ENCODE assay signal across 15 cellular contexts in genomic region chr19:28463493-28464053, GRCh38.
A peak's percentile ranks its signal among the peaks of the same experiment; 100 is the strongest.
DNase-seq lines count a peak whose midpoint lies in the region; ATAC-seq lines count a peak whose summit lies in the region.
"Had no signal": no experiment of that assay in that cellular context is flagged by ENCODE, and none has a peak within 500 bp of the region (broad histone marks: within the 10 kb centered on the region; RNA-seq: fewer than 3 reads in every experiment).

No MANE protein-coding gene starts in this region.

- H3K27me3 Mint-ChIP-seq in T-helper 1 cell treated with Interleukin-12 subunit alpha and Interleukin-12 subunit beta and Interleukin-4 antibody, amounts not matched to agents 30 μg/mL and 1 μg/mL, for 36 hours (ENCODE audit: low read depth) = no peaks in the 10 kb centered on the region
- H3K27me3 Mint-ChIP-seq in dendritic cell treated with granulocyte-macrophage colony-stimulating factor and Interleukin-4, amounts not matched to agents 40 ng/mL and 50 ng/mL, for 4 days = peaks cover 10% of the 10 kb centered on the region
- H3K27me3 Mint-ChIP-seq: CD8-positive, alpha-beta memory T cell had no signal

- no peak overlapping the region for H2AFZ ChIP-seq in neuronal stem cell (ENCODE audit: low read length)
- H2AFZ ChIP-seq: GM23338 had no signal

- H3K36me3 ChIP-seq in neuronal stem cell (replicated peaks in 1 of 2; ENCODE audit: control insufficient read depth in 2 of 2, insufficient read depth in 2 of 2, low read length in 2 of 2) (no peaks in the 10 kb centered on the region), aorta (ENCODE audit: control insufficient read depth in 1 of 2, insufficient read depth in 2 of 2, low read length in 1 of 2) (no peaks in the 10 kb centered on the region)
- H3K36me3 ChIP-seq: BLaER1 had no signal

- no peak overlapping the region for H2BK120ac ChIP-seq in neuronal stem cell (ENCODE audit: low read depth, low read length)

- intact Hi-C loops in dendritic cell treated with granulocyte-macrophage colony-stimulating factor and Interleukin-4, amounts not matched to agents 40 ng/mL and 50 ng/mL, for 4 days (cut with micrococcal nuclease) = no loop called here
- intact Hi-C loops in aorta (cut with DNase I) = loop anchor here in 1 of 2 donors (10.0 kb wide), 1 partner anchor 411 kb away; no protein-coding TSS in a partner anchor

- H3K14ac ChIP-seq in neuronal stem cell (ENCODE audit: low read length) = no peak overlapping the region

- H2BK5ac ChIP-seq in neuronal stem cell (ENCODE audit: low read length) = no peak overlapping the region

- H2AK5ac ChIP-seq in neuronal stem cell (ENCODE audit: low read depth, low read length) = no peak overlapping the region

- H3K23ac ChIP-seq in neuronal stem cell (ENCODE audit: low read depth, low read length, poor library complexity) = no peak overlapping the region

- H3K4me1 Mint-ChIP-seq in T-helper 1 cell treated with Interleukin-12 subunit alpha and Interleukin-12 subunit beta and Interleukin-4 antibody, amounts not matched to agents 30 μg/mL and 1 μg/mL, for 36 hours (ENCODE audit: low read depth) = peaks cover 67% of the 10 kb centered on the region
- H3K4me1 Mint-ChIP-seq in dendritic cell treated with granulocyte-macrophage colony-stimulating factor and Interleukin-4, amounts not matched to agents 40 ng/mL and 50 ng/mL, for 4 days (ENCODE audit: low read depth) = peaks cover 54% of the 10 kb centered on the region

- H3K27ac Mint-ChIP-seq in T-helper 1 cell treated with Interleukin-12 subunit alpha and Interleukin-12 subunit beta and Interleukin-4 antibody, amounts not matched to agents 30 μg/mL and 1 μg/mL, for 36 hours = peak overlapping the region; percentile 57
- peak overlapping the region; percentile 0 for H3K27ac Mint-ChIP-seq in dendritic cell treated with granulocyte-macrophage colony-stimulating factor and Interleukin-4, amounts not matched to agents 40 ng/mL and 50 ng/mL, for 4 days
- H3K27ac Mint-ChIP-seq: CD8-positive, alpha-beta memory T cell; GM23338; H9 had no signal

- H3K4me1 ChIP-seq in neuronal stem cell (ENCODE audit: control insufficient read depth in 2 of 2, insufficient read depth in 1 of 2, low read depth in 1 of 2, low read length in 2 of 2) (peaks cover 0 to 5% of the 10 kb centered on the region in 2 donors), aorta (ENCODE audit: control insufficient read depth in 1 of 2, insufficient read depth in 2 of 2, low read length in 2 of 2) (no peaks in the 10 kb centered on the region)
- H3K4me1 ChIP-seq: Caco-2 had no signal

- H4K91ac ChIP-seq in neuronal stem cell (ENCODE audit: low read depth, low read length, poor library complexity) = no peak overlapping the region

- no peak overlapping the region for H2BK15ac ChIP-seq in neuronal stem cell (ENCODE audit: low read length)

- no peak overlapping the region for H3K27ac ChIP-seq in neuronal stem cell (replicated peaks; ENCODE audit: low read length)
- no peak overlapping the region for H3K27ac ChIP-seq in aorta (ENCODE audit: low read depth in 1 of 2, low read length in 2 of 2)
- H3K27ac ChIP-seq: BLaER1 had no signal

- no peaks in the 10 kb centered on the region for H3K79me1 ChIP-seq in neuronal stem cell (ENCODE audit: low read depth, low read length)

- DNase-seq in T-helper 1 cell = no peak
- no peak for DNase-seq in neuronal stem cell (ENCODE audit: low spot score)
- DNase-seq in aorta = no peak
- DNase-seq in dermis blood vessel endothelial cell = no peak
- DNase-seq: 8988T; AML-193; Caco-2; CD8-positive, alpha-beta memory T cell; H9 had no signal

- H3K27me3 ChIP-seq in neuronal stem cell (ENCODE audit: control insufficient read depth in 3 of 3, insufficient read depth in 3 of 3, low read depth in 1 of 3, low read length in 3 of 3) (no peaks in the 10 kb centered on the region), aorta (ENCODE audit: control insufficient read depth in 1 of 2, insufficient read depth in 2 of 2, low read length in 1 of 2) (no peaks in the 10 kb centered on the region)
- H3K27me3 ChIP-seq: BLaER1 had no signal

- no peak overlapping the region for H4K8ac ChIP-seq in neuronal stem cell (ENCODE audit: low read depth, low read length)

- peak overlapping the region; percentile 11 for H3K18ac ChIP-seq in neuronal stem cell (ENCODE audit: low read length)

- H3K4me3 ChIP-seq in neuronal stem cell (ENCODE audit: low read length in 2 of 2) (no peak overlapping the region), aorta (ENCODE audit: low read length in 2 of 2) (no peak overlapping the region)
- H3K4me3 ChIP-seq: BLaER1, GM23338 had no signal

- H3K4me2 ChIP-seq in neuronal stem cell (ENCODE audit: insufficient read depth, low read length, poor library complexity, severe bottlenecking) = no peak overlapping the region
- H3K4me2 ChIP-seq: BLaER1, GM23338 had no signal

- no peaks in the 10 kb centered on the region for H3K36me3 Mint-ChIP-seq in T-helper 1 cell treated with Interleukin-12 subunit alpha and Interleukin-12 subunit beta and Interleukin-4 antibody, amounts not matched to agents 30 μg/mL and 1 μg/mL, for 36 hours (ENCODE audit: low read depth)
- H3K36me3 Mint-ChIP-seq in dendritic cell treated with granulocyte-macrophage colony-stimulating factor and Interleukin-4, amounts not matched to agents 40 ng/mL and 50 ng/mL, for 4 days (ENCODE audit: low read depth) = no peaks in the 10 kb centered on the region
- H3K36me3 Mint-ChIP-seq: CD8-positive, alpha-beta memory T cell had no signal

- no peak overlapping the region for H3K4ac ChIP-seq in neuronal stem cell (ENCODE audit: low read length)

- H3K9me3 Mint-ChIP-seq in T-helper 1 cell treated with Interleukin-12 subunit alpha and Interleukin-12 subunit beta and Interleukin-4 antibody, amounts not matched to agents 30 μg/mL and 1 μg/mL, for 36 hours = no peaks in the 10 kb centered on the region
- H3K9me3 Mint-ChIP-seq in dendritic cell treated with granulocyte-macrophage colony-stimulating factor and Interleukin-4, amounts not matched to agents 40 ng/mL and 50 ng/mL, for 4 days = no peaks in the 10 kb centered on the region
- H3K9me3 Mint-ChIP-seq: GM23338, H9 had no signal

- ATAC-seq in aorta (ENCODE audit: low FRiP score) = peak; percentile 40
- ATAC-seq in GM19455 (IDR thresholded peaks at IDR 0.05; ENCODE audit: unreplicated experiment) = no peak
- ATAC-seq in HG03135 (IDR thresholded peaks at IDR 0.05; ENCODE audit: unreplicated experiment) = no peak
- ATAC-seq: GM23338 had no signal

- H2BK12ac ChIP-seq in neuronal stem cell (ENCODE audit: low read length) = no peak overlapping the region

- 100% methylated on average over 1 of the region's 5 CpGs; no CpG with 5 or more reads in 1 of the 2 donors for WGBS in neuronal stem cell (ENCODE audit: extremely low coverage in 2 of 2, insufficient read length in 2 of 2, insufficient replicate concordance in 1 of 2), 2 donors
- WGBS in aorta, 2 donors = 83 to 84% methylated on average over 5 of the region's 5 CpGs

- H3K4me3 Mint-ChIP-seq in T-helper 1 cell treated with Interleukin-12 subunit alpha and Interleukin-12 subunit beta and Interleukin-4 antibody, amounts not matched to agents 30 μg/mL and 1 μg/mL, for 36 hours = no peak overlapping the region
- no peak overlapping the region for H3K4me3 Mint-ChIP-seq in dendritic cell treated with granulocyte-macrophage colony-stimulating factor and Interleukin-4, amounts not matched to agents 40 ng/mL and 50 ng/mL, for 4 days
- H3K4me3 Mint-ChIP-seq: CD8-positive, alpha-beta memory T cell; GM23338; H9 had no signal

- H3K9me3 ChIP-seq in neuronal stem cell (replicated peaks in 1 of 2; ENCODE audit: control insufficient read depth in 2 of 2, insufficient read depth in 1 of 2, low read depth in 1 of 2, low read length in 2 of 2) (no peaks in the 10 kb centered on the region), aorta (ENCODE audit: control insufficient read depth, low read length) (no peaks in the 10 kb centered on the region)
- H3K9me3 ChIP-seq: BLaER1, Caco-2 had no signal

- no peak overlapping the region for H3K9ac ChIP-seq in neuronal stem cell (ENCODE audit: low read depth, low read length, poor library complexity)
- H3K9ac ChIP-seq: BLaER1 had no signal
